17 cellular contexts compared by ENCODE assay signal in the genomic region with DNA sequence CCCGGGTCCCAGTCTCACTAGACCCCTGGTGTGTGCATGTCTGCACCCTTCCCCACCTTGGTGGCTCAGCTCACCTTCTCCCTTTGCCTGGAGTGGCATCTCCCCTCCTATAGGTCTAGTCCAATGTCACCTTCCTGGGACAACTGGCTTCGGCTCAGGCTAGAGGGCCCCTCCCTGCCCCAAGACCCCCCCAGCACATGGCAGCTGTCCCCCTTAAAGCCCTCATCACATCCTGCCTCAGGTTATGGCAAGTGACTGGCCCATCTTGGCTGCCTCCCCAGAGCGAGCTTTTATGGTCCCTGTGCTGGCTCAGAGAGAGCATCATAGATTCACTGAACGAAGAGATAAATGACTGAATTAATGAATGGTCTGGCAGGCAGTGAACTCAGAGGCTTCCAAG. TPM values are rescaled to one million over a fixed set of nuclear protein-coding genes. Genes with fewer than 3 reads are reported as not detected.
A peak's percentile ranks its signal among the peaks of the same experiment; 100 is the strongest.
DNase-seq lines count a peak whose midpoint lies in the region; ATAC-seq and TF ChIP-seq lines count a peak whose summit lies in the region.
"Had no signal": no experiment of that assay in that cellular context is flagged by ENCODE, and none has a peak within 500 bp of the region (broad histone marks: within the 10 kb centered on the region; RNA-seq: fewer than 3 reads in every experiment).

No MANE protein-coding gene starts in this region.

- H3K36me3 ChIP-seq in DND-41 (ENCODE audit: insufficient read depth, low read length), result peaks cover 65% of the 10 kb centered on the region
- H3K36me3 ChIP-seq in stomach smooth muscle (ENCODE audit: control insufficient read depth in 2 of 2, insufficient read depth in 2 of 2, low read length in 2 of 2), result peaks cover 0 to 2% of the 10 kb centered on the region in 2 donors
- H3K36me3 ChIP-seq in CD8-positive, alpha-beta T cell (ENCODE audit: insufficient read depth, low read length), result no peaks in the 10 kb centered on the region
- H3K36me3 ChIP-seq: BE2C, SJCRH30 had no signal

- H3K4me3 ChIP-seq in DND-41 (ENCODE audit: low read depth in 1 of 2, low read length in 2 of 2), result no peak overlapping the region
- H3K4me3 ChIP-seq in stomach smooth muscle (ENCODE audit: low read length in 2 of 2), result no peak overlapping the region
- H3K4me3 ChIP-seq in CD8-positive, alpha-beta T cell (ENCODE audit: low read depth, low read length), result no peak overlapping the region
- H3K4me3 ChIP-seq: GM23248, K562, SJCRH30 had no signal

- intact Hi-C loops in CD8-positive, alpha-beta T cell (cut with DNase I, micrococcal nuclease), result no loop called here

- no peak overlapping the region for H2AFZ ChIP-seq in DND-41 (ENCODE audit: low read depth, low read length)
- H2AFZ ChIP-seq: GM23248 had no signal

- peaks cover 2% of the 10 kb centered on the region for H3K9me3 ChIP-seq in DND-41 (ENCODE audit: insufficient read depth, low read length, severe bottlenecking)
- no peaks in the 10 kb centered on the region for H3K9me3 ChIP-seq in stomach smooth muscle (ENCODE audit: control insufficient read depth in 2 of 2, low read length in 2 of 2)
- H3K9me3 ChIP-seq in CD8-positive, alpha-beta T cell (ENCODE audit: low read length), result no peaks in the 10 kb centered on the region
- H3K9me3 ChIP-seq: BE2C had no signal

- H3K27me3 ChIP-seq in DND-41 (ENCODE audit: insufficient read depth, low read length, poor library complexity) (no peaks in the 10 kb centered on the region), stomach smooth muscle (ENCODE audit: control insufficient read depth in 1 of 2, insufficient read depth in 2 of 2, low read length in 2 of 2) (no peaks in the 10 kb centered on the region)
- H3K27me3 ChIP-seq in CD8-positive, alpha-beta T cell (ENCODE audit: insufficient read depth, low read length), result no peaks in the 10 kb centered on the region
- H3K27me3 ChIP-seq: BE2C, SJCRH30 had no signal

- peak overlapping the region in 4 of 6 donors; percentile 47 to 96 (median 68) for H3K27ac Mint-ChIP-seq in naive B cell
- H3K27ac Mint-ChIP-seq in CD8-positive, alpha-beta T cell, result no peak overlapping the region

- CTCF ChIA-PET in CD8-positive, alpha-beta T cell (lab: Charles Lee), result interaction anchor here (2.0 kb wide), 1 partner anchor 10 kb away, joined by 7 read pairs; no protein-coding TSS in a partner anchor

- no peak overlapping the region for H3K9ac ChIP-seq in DND-41 (ENCODE audit: low read depth, low read length)
- H3K9ac ChIP-seq in stomach smooth muscle (ENCODE audit: low read length in 2 of 2), result no peak overlapping the region
- H3K9ac ChIP-seq: GM23248 had no signal

- H4K20me1 ChIP-seq in DND-41 (ENCODE audit: insufficient read depth, low read length), result no peaks in the 10 kb centered on the region

- peak overlapping the region; percentile 54; the same call in 1 of the 2 replicates for H3K27ac ChIP-seq in DND-41 (ENCODE audit: low read length)
- peak overlapping the region; percentile 45 for H3K27ac ChIP-seq in VCaP
- H3K27ac ChIP-seq in stomach smooth muscle (ENCODE audit: low read length), result peak overlapping the region; percentile 24
- H3K27ac ChIP-seq in CD8-positive, alpha-beta T cell (ENCODE audit: low read depth, low read length), result no peak overlapping the region
- H3K27ac ChIP-seq: GM23248, SJCRH30 had no signal

- no peak overlapping the region for H3K4me2 ChIP-seq in DND-41 (ENCODE audit: insufficient read depth, low read length)

- H3K27me3 Mint-ChIP-seq in naive B cell, result no peaks in the 10 kb centered on the region
- no peaks in the 10 kb centered on the region for H3K27me3 Mint-ChIP-seq in CD8-positive, alpha-beta T cell (ENCODE audit: low read depth)
- H3K27me3 Mint-ChIP-seq: CD8-positive, alpha-beta memory T cell had no signal

- POLR2A ChIA-PET in CD8-positive, alpha-beta T cell (lab: Charles Lee), result interaction anchor here (1.3 kb wide), 1 partner anchor 138 kb away, joined by 3 read pairs; a partner anchor contains a TSS

- H3K4me1 ChIP-seq in DND-41 (ENCODE audit: insufficient read depth, low read length) (peaks cover 17% of the 10 kb centered on the region), stomach smooth muscle (ENCODE audit: control insufficient read depth, insufficient read depth, low read length) (peaks cover 29% of the 10 kb centered on the region)
- H3K4me1 ChIP-seq in CD8-positive, alpha-beta T cell (ENCODE audit: insufficient read depth, low read length), result peaks cover 8% of the 10 kb centered on the region
- H3K4me1 ChIP-seq: BE2C, SJCRH30 had no signal

- no peaks in the 10 kb centered on the region for H3K9me3 Mint-ChIP-seq in naive B cell
- peaks cover 5% of the 10 kb centered on the region for H3K9me3 Mint-ChIP-seq in CD8-positive, alpha-beta T cell

- peaks cover 16 to 38% (median 37%) of the 10 kb centered on the region in 3 donors for H3K4me1 Mint-ChIP-seq in naive B cell
- H3K4me1 Mint-ChIP-seq in CD8-positive, alpha-beta T cell (ENCODE audit: low read depth), result peaks cover 5% of the 10 kb centered on the region

- H3K79me2 ChIP-seq in DND-41 (ENCODE audit: insufficient read depth, low read length), result peaks cover 39% of the 10 kb centered on the region

- no peak for TF ChIP-seq CTCF in DND-41 (IDR thresholded peaks at IDR 0.05; ENCODE audit: borderline replicate concordance, extremely low read depth, low read length, poor library complexity, severe bottlenecking)
- no peak for TF ChIP-seq CTCF in VCaP (conservative IDR thresholded peaks at IDR 0.05)
- no peak for TF ChIP-seq CTCF in CD8-positive, alpha-beta T cell (IDR thresholded peaks at IDR 0.05)

- H3K4me3 Mint-ChIP-seq in naive B cell, result peak overlapping the region in 1 of 8 donors; percentile 5
- H3K4me3 Mint-ChIP-seq in CD8-positive, alpha-beta T cell, result no peak overlapping the region
- H3K4me3 Mint-ChIP-seq: CD8-positive, alpha-beta memory T cell had no signal

- DNase-seq in DND-41 (no peak), naive B cell (no peak)
- DNase-seq in CD8-positive, alpha-beta T cell, result no peak
- no peak for DNase-seq in activated CD4-positive, alpha-beta T cell treated with anti-CD3 and anti-CD28 coated beads, Interleukin-2, amount 50 U/mL, for 4 hours
- DNase-seq: ACHN, BE2C, DMS79, GM23248, NCI-H187 treated with DMSO at 0.1 percent for 48 hours, NCI-H2171 treated with DMSO at 0.1 percent for 48 hours, SJCRH30 had no signal

- H3K36me3 Mint-ChIP-seq in naive B cell, result peaks cover 0 to 38% of the 10 kb centered on the region in 2 donors
- H3K36me3 Mint-ChIP-seq in CD8-positive, alpha-beta T cell, result peaks cover 6% of the 10 kb centered on the region

- ATAC-seq in DND-41 (ENCODE audit: insufficient read depth, low read depth) (no peak), naive B cell (ENCODE audit: low read depth in 2 of 2) (no peak), HG03460 (IDR thresholded peaks at IDR 0.05; ENCODE audit: unreplicated experiment) (no peak)
- no peak for ATAC-seq in CD8-positive, alpha-beta T cell
- ATAC-seq: K562 had no signal

RNA-seq across cellular contexts. Expression of a gene that starts 9.6 kb away (rescaled TPM):
- polyA plus RNA-seq in naive B cell (ENCODE audit: low read depth in 6 of 6), result 100 to 1,000 TPM; 114 to 414 (median 282) TPM
- 1 to 10 TPM; 2.4 to 3.6 TPM for total RNA-seq in CD8-positive, alpha-beta T cell

RNA-seq across cellular contexts. Expression of a gene that starts 18.0 kb away (rescaled TPM):
- not detected for polyA plus RNA-seq in naive B cell (ENCODE audit: low read depth in 6 of 6)
- total RNA-seq in CD8-positive, alpha-beta T cell, result under 1 TPM; 0.33 to 0.44 TPM
- total RNA-seq: G401, GM23248 had no signal
- polyA plus RNA-seq: CD8-positive, alpha-beta memory T cell had no signal

RNA-seq across cellular contexts. Expression of a gene that starts 46.0 kb away (rescaled TPM):
- polyA plus RNA-seq in naive B cell (ENCODE audit: low read depth in 6 of 6), result 10 to 100 TPM in 5 of 6 donors, 1 to 10 TPM in 1; 9.8 to 23.1 (median 13.8) TPM
- total RNA-seq in CD8-positive, alpha-beta T cell, result 10 to 100 TPM; 10.8 to 12.1 TPM

RNA-seq across cellular contexts. Expression of a gene that starts 46.2 kb away (rescaled TPM):
- polyA plus RNA-seq in naive B cell (ENCODE audit: low read depth in 6 of 6), result 1 to 10 TPM; 4.4 to 8.7 (median 6.8) TPM
- 10 to 100 TPM; 19.0 to 19.6 TPM for total RNA-seq in CD8-positive, alpha-beta T cell
